7 cellular contexts compared by ENCODE assay signal in genomic region chr15:48644498-48644826, GRCh38. TPM values are rescaled to one million over a fixed set of nuclear protein-coding genes. Genes with fewer than 3 reads are reported as not detected.
A peak's percentile ranks its signal among the peaks of the same experiment; 100 is the strongest.
DNase-seq lines count a peak whose midpoint lies in the region; TF ChIP-seq lines count a peak whose summit lies in the region.

No MANE protein-coding gene starts in this region.

- peak overlapping the region; percentile 99 for H2AFZ ChIP-seq in neuron (ENCODE audit: low read depth, low read length)

- H3K4me3 ChIP-seq in MG63 (peak overlapping the region; percentile 89), esophagus (ENCODE audit: low read depth in 1 of 2, low read length in 2 of 2) (peak overlapping the region; percentile 53 to 67), neuron (ENCODE audit: low read length) (peak overlapping the region; percentile 76)

- H3K27me3 ChIP-seq in MG63 (no peaks in the 10 kb centered on the region), esophagus (ENCODE audit: control insufficient read depth in 1 of 2, insufficient read depth in 2 of 2, low read length in 2 of 2) (peaks cover 0 to 7% of the 10 kb centered on the region in 2 donors), neuron (ENCODE audit: insufficient read depth, low read length) (no peaks in the 10 kb centered on the region)

- DNase-seq in GM20000 (ENCODE audit: low spot score) (peak; percentile 52), MG63 (peak; percentile 58), GOT3 (lab: John Stamatoyannopoulos, UW) (no peak), NCI-H2107 treated with DMSO at 0.1 percent for 48 hours (lab: John Stamatoyannopoulos, UW; ENCODE audit: unreplicated experiment) (no peak), NCI-H1048 (lab: John Stamatoyannopoulos, UW) (no peak)

- no peaks in the 10 kb centered on the region for H3K9me3 ChIP-seq in MG63
- H3K9me3 ChIP-seq in esophagus (ENCODE audit: control insufficient read depth in 2 of 2, insufficient read depth in 1 of 2, low read depth in 1 of 2, low read length in 1 of 2), result no peaks in the 10 kb centered on the region
- no peaks in the 10 kb centered on the region for H3K9me3 ChIP-seq in neuron (ENCODE audit: low read length)

- 1 to 2% methylated on average over 26 of the region's 26 CpGs for WGBS in esophagus, 2 donors

- TF ChIP-seq CTCF in GM20000 (IDR thresholded peaks at IDR 0.05; ENCODE audit: extremely low read depth, missing control alignments), result no peak

- H3K4me1 ChIP-seq in esophagus (ENCODE audit: control insufficient read depth in 2 of 2, insufficient read depth in 2 of 2, low read length in 1 of 2), result peaks cover 4 to 6% of the 10 kb centered on the region in 2 donors
- peaks cover 24% of the 10 kb centered on the region for H3K4me1 ChIP-seq in neuron (ENCODE audit: insufficient read depth, low read length)

- H3K27ac ChIP-seq in esophagus (ENCODE audit: low read depth in 2 of 2, low read length in 1 of 2), result peak overlapping the region; percentile 65 to 77

- H3K36me3 ChIP-seq in MG63, result peaks cover 47% of the 10 kb centered on the region
- no peaks in the 10 kb centered on the region for H3K36me3 ChIP-seq in esophagus (ENCODE audit: control insufficient read depth in 2 of 2, insufficient read depth in 2 of 2, low read length in 1 of 2)
- no peaks in the 10 kb centered on the region for H3K36me3 ChIP-seq in neuron (ENCODE audit: insufficient read depth, low read length)

RNA-seq across cellular contexts. Expression of gene FBN1, which starts 1.0 kb away (rescaled TPM):
- total RNA-seq in MG63 (2014; rRNA removed; shearing (Covaris generic); ENCODE audit: low replicate concordance), result 174 and 179 TPM in 2 replicates
- 1 to 10 TPM; 1.8 to 6.4 TPM for polyA plus RNA-seq in esophagus

Comparison
In these comparisons a context has a peak if more than half of its experiments do, and no peak if none do; other contexts are left out.
1. DNase-seq: peak in GM20000 (single experiment) and MG63 (single experiment); none in GOT3 (single experiment), NCI-H2107 treated with DMSO at 0.1 percent for 48 hours (single experiment) and NCI-H1048 (single experiment).
2. Peak in every context shown above with its lines, with median percentiles within 50 percentile points of each other: H3K4me3 ChIP-seq.